8 cellular contexts compared by ENCODE assay signal in the genomic region with DNA sequence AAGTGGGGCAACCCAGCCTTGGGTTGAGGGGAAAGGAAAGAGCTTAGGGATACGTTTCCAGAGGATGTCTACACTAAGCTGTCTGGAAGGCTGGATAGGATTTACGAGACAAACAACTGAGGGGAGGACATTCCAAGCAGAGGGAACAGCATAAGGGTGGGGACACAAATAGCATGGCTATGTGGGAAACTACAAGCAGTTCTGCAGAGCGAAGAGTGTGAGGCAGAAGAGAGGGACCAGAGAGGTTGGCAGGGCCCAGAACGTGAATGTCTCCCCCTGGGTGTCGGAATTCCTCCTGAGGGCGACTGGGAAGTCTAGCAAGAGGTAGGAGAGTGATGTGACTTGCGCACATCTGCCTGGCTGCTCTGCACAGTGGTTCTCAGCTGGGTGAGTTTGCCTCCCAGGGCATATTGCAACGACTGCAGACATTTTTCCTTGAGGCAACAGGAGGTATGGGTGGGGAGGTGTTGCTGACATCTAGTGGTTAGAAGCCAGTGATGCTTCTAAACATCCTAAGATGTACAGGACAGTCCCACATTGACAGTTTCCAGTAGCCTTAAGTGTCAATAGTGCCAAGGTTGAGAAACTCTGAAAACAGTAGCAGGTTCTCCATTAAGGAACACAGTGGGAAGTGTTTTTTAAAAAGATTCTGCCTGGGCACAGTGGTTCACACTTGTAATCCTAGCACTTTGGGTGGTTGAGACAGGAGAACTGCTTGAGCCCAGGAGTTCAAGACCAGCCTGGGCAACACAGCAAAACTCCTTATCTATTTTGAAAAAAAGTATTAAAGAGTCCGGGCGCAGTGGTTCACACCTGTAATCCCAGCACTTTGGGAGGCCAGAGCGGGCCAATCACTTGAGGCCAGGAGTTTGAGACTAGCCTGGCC. TPM values are rescaled to one million over a fixed set of nuclear protein-coding genes. Genes with fewer than 3 reads are reported as not detected.
A peak's percentile ranks its signal among the peaks of the same experiment; 100 is the strongest.
DNase-seq lines count a peak whose midpoint lies in the region; ATAC-seq and TF ChIP-seq lines count a peak whose summit lies in the region.

No MANE protein-coding gene starts in this region.

- H3K27me3 ChIP-seq in right lobe of liver = no peaks in the 10 kb centered on the region
- H3K27me3 ChIP-seq in uterus = no peaks in the 10 kb centered on the region

- ATAC-seq in GM21723 (IDR thresholded peaks at IDR 0.05; ENCODE audit: unreplicated experiment) (peak; percentile 84), right lobe of liver (peak; percentile 89 to 94 (median 92))
- ATAC-seq in central memory CD8-positive, alpha-beta T cell (replicated peaks; ENCODE audit: extremely low read depth, poor library complexity, severe bottlenecking) = peak; percentile 77

- no peak for TF ChIP-seq POLR2A in right lobe of liver (IDR thresholded peaks at IDR 0.05)
- TF ChIP-seq POLR2A in uterus (IDR thresholded peaks at IDR 0.05) = no peak

- DNase-seq in activated CD8-positive, alpha-beta memory T cell treated with anti-CD3 and anti-CD28 coated beads, Interleukin-2, amount 50 U/mL, for 48 hours = peak; percentile 50
- DNase-seq in activated CD8-positive, alpha-beta memory T cell treated with anti-CD3 and anti-CD28 coated beads for 24 hours = no peak
- DNase-seq in SW480 (ENCODE audit: low spot score) (peak; percentile 67), right lobe of liver (no peak), uterus (no peak)
- no peak for DNase-seq in central memory CD8-positive, alpha-beta T cell (ENCODE audit: low spot score in 2 of 2)

- H3K27me3 Mint-ChIP-seq in central memory CD8-positive, alpha-beta T cell = no peaks in the 10 kb centered on the region

- H3K36me3 Mint-ChIP-seq in central memory CD8-positive, alpha-beta T cell (ENCODE audit: insufficient read depth) = peaks cover 20% of the 10 kb centered on the region

- no peaks in the 10 kb centered on the region for H3K9me3 Mint-ChIP-seq in central memory CD8-positive, alpha-beta T cell

- no peak overlapping the region for H3K4me3 Mint-ChIP-seq in central memory CD8-positive, alpha-beta T cell

- peak overlapping the region; percentile 55 for H3K27ac Mint-ChIP-seq in central memory CD8-positive, alpha-beta T cell (ENCODE audit: low read depth)

- H3K4me1 ChIP-seq in right lobe of liver (no peaks in the 10 kb centered on the region), uterus (no peaks in the 10 kb centered on the region)

- peaks cover 12% of the 10 kb centered on the region for H3K4me1 Mint-ChIP-seq in central memory CD8-positive, alpha-beta T cell

- H3K36me3 ChIP-seq in right lobe of liver = no peaks in the 10 kb centered on the region
- H3K36me3 ChIP-seq in uterus = no peaks in the 10 kb centered on the region

- H3K4me3 ChIP-seq in right lobe of liver = no peak overlapping the region
- H3K4me3 ChIP-seq in uterus = no peak overlapping the region

- WGBS in right lobe of liver (ENCODE audit: insufficient coverage, low coverage, low lambda C conversion rate, missing lambda C conversion rate) = 46% methylated on average over 4 of the region's 11 CpGs

- intact Hi-C loops in right lobe of liver (cut with DNase I) (no loop called here), uterus (cut with DNase I; ENCODE audit: low total_unique reads) (no loop called here)

- TF ChIP-seq CTCF in LNCAP (IDR thresholded peaks at IDR 0.05) = peak; percentile 58
- peak; percentile 46 to 73 (median 68) for TF ChIP-seq CTCF in right lobe of liver (IDR thresholded peaks at IDR 0.05)
- peak; percentile 27 to 51 (median 35) for TF ChIP-seq CTCF in uterus (IDR thresholded peaks at IDR 0.05)

- H3K9me3 ChIP-seq in right lobe of liver = no peaks in the 10 kb centered on the region
- no peaks in the 10 kb centered on the region for H3K9me3 ChIP-seq in uterus

- H3K27ac ChIP-seq in right lobe of liver (no peak overlapping the region), uterus (no peak overlapping the region)

RNA-seq across cellular contexts. Expression of gene NDUFA1, which starts 9.2 kb away (rescaled TPM):
- total RNA-seq in right lobe of liver (10 to 100 TPM; 45.9 to 74.1 (median 65.1) TPM), uterus (100 to 1,000 TPM in 1 of 4 donors, 10 to 100 TPM in 2, 1 to 10 TPM in 1; 5.1 to 112 (median 33.7) TPM)

RNA-seq across cellular contexts. Expression of gene RNF113A, which starts 9.3 kb away (rescaled TPM):
- total RNA-seq in right lobe of liver (10 to 100 TPM in 2 of 6 experiments, 1 to 10 TPM in 4; 6.1 to 12.6 (median 7.5) TPM), uterus (10 to 100 TPM in 2 of 4 donors, 1 to 10 TPM in 2; 6.2 to 15.1 (median 9.8) TPM)

RNA-seq across cellular contexts. Expression of gene AKAP14, which starts 14.9 kb away (rescaled TPM):
- total RNA-seq in right lobe of liver = not detected
- total RNA-seq in uterus = under 1 TPM in 1 of 4 donors, not detected in 3; 0.97 TPM

RNA-seq across cellular contexts. Expression of gene UPF3B, which starts 28.0 kb away (rescaled TPM):
- total RNA-seq in right lobe of liver (1 to 10 TPM; 1.9 to 3.5 (median 2.5) TPM), uterus (1 to 10 TPM; 1.8 to 9.8 (median 2.7) TPM)

Comparison
In these comparisons a context has a peak if more than half of its experiments do, and no peak if none do; other contexts are left out.
1. DNase-seq: peak in activated CD8-positive, alpha-beta memory T cell treated with anti-CD3 and anti-CD28 coated beads, Interleukin-2, amount 50 U/mL, for 48 hours (single experiment) and SW480 (single experiment); none in activated CD8-positive, alpha-beta memory T cell treated with anti-CD3 and anti-CD28 coated beads for 24 hours (single experiment), central memory CD8-positive, alpha-beta T cell (0 of 2), right lobe of liver (0 of 3) and uterus (0 of 2).
2. Peak in every context shown above with its lines, with median percentiles within 50 percentile points of each other: ATAC-seq and CTCF ChIP-seq.